16 cellular contexts compared by ENCODE assay signal in genomic region chr4:102536768-102537167, GRCh38. TPM values are rescaled to one million over a fixed set of nuclear protein-coding genes. Genes with fewer than 3 reads are reported as not detected.
DNase-seq lines count a peak whose midpoint lies in the region; ATAC-seq, FAIRE-seq and TF ChIP-seq lines count a peak whose summit lies in the region.
"Had no signal": no experiment of that assay in that cellular context is flagged by ENCODE, and none has a peak within 500 bp of the region (broad histone marks: within the 10 kb centered on the region; RNA-seq: fewer than 3 reads in every experiment).

No MANE protein-coding gene starts in this region.

- no peak for ATAC-seq in activated CD8-positive, alpha-beta T cell treated with anti-CD3 and anti-CD28 coated beads for 36 hours
- ATAC-seq in activated CD8-positive, alpha-beta T cell treated with anti-CD3 and anti-CD28 coated beads, Interleukin-2, amount 10 ng/mL, durations not matched to agents 7 days and 5 days: no peak
- ATAC-seq in RWPE2 (ENCODE audit: low read depth) (no peak), pancreas (no peak)

- peaks cover 64% of the 10 kb centered on the region for H3K4me1 Mint-ChIP-seq in activated CD8-positive, alpha-beta T cell treated with anti-CD3 and anti-CD28 coated beads for 36 hours (ENCODE audit: low read depth)
- H3K4me1 Mint-ChIP-seq in activated CD8-positive, alpha-beta T cell treated with anti-CD3 and anti-CD28 coated beads, Interleukin-2, amount 10 ng/mL, durations not matched to agents 7 days and 5 days (ENCODE audit: low read depth): peaks cover 65% of the 10 kb centered on the region
- H3K4me1 Mint-ChIP-seq in osteocyte (ENCODE audit: unreplicated experiment): peaks cover 25% of the 10 kb centered on the region
- H3K4me1 Mint-ChIP-seq in activated CD4-positive, alpha-beta T cell treated with anti-CD3 and anti-CD28 coated beads, Interleukin-2, amount 10 ng/mL, durations not matched to agents 7 days and 5 days: peaks cover 58% of the 10 kb centered on the region

- H3K27me3 ChIP-seq in RWPE2 (ENCODE audit: insufficient read depth, poor library complexity, severe bottlenecking) (no peaks in the 10 kb centered on the region), pancreas (no peaks in the 10 kb centered on the region)
- H3K27me3 ChIP-seq: BLaER1 treated with 17β-estradiol and CSF1 and Interleukin-3, amounts not matched to agents 10 nM and 100 nM had no signal

- no peak for DNase-seq in activated CD8-positive, alpha-beta T cell treated with anti-CD3 and anti-CD28 coated beads for 36 hours
- DNase-seq in activated CD8-positive, alpha-beta T cell treated with anti-CD3 and anti-CD28 coated beads, Interleukin-2, amount 10 ng/mL, durations not matched to agents 7 days and 5 days: no peak
- DNase-seq in RWPE2 (ENCODE audit: low spot score): no peak
- no peak for DNase-seq in osteocyte (ENCODE audit: extremely low spot score, unreplicated experiment)
- no peak for DNase-seq in activated CD4-positive, alpha-beta T cell treated with anti-CD3 and anti-CD28 coated beads, Interleukin-2, amount 10 ng/mL, durations not matched to agents 7 days and 5 days
- no peak for DNase-seq in pancreas
- no peak for DNase-seq in stimulated activated CD4-positive, alpha-beta T cell treated with anti-CD3 and anti-CD28 coated beads, Interleukin-2, amount 100 ng/mL, for 24 hours
- DNase-seq: CD8-positive, alpha-beta memory T cell; NCI-H2029 treated with DMSO at 0.1 percent for 48 hours; NCI-H510A; NCI-H774 had no signal

- no peak overlapping the region for H3K4me3 Mint-ChIP-seq in activated CD8-positive, alpha-beta T cell treated with anti-CD3 and anti-CD28 coated beads for 36 hours
- H3K4me3 Mint-ChIP-seq in activated CD8-positive, alpha-beta T cell treated with anti-CD3 and anti-CD28 coated beads, Interleukin-2, amount 10 ng/mL, durations not matched to agents 7 days and 5 days: no peak overlapping the region
- no peak overlapping the region for H3K4me3 Mint-ChIP-seq in osteocyte (ENCODE audit: unreplicated experiment)
- no peak overlapping the region for H3K4me3 Mint-ChIP-seq in activated CD4-positive, alpha-beta T cell treated with anti-CD3 and anti-CD28 coated beads, Interleukin-2, amount 10 ng/mL, durations not matched to agents 7 days and 5 days
- H3K4me3 Mint-ChIP-seq: CD8-positive, alpha-beta memory T cell had no signal

- H3K27me3 Mint-ChIP-seq in activated CD8-positive, alpha-beta T cell treated with anti-CD3 and anti-CD28 coated beads for 36 hours: no peaks in the 10 kb centered on the region
- H3K27me3 Mint-ChIP-seq in activated CD8-positive, alpha-beta T cell treated with anti-CD3 and anti-CD28 coated beads, Interleukin-2, amount 10 ng/mL, durations not matched to agents 7 days and 5 days (ENCODE audit: low read depth): no peaks in the 10 kb centered on the region
- H3K27me3 Mint-ChIP-seq in osteocyte (ENCODE audit: unreplicated experiment): no peaks in the 10 kb centered on the region
- H3K27me3 Mint-ChIP-seq in activated CD4-positive, alpha-beta T cell treated with anti-CD3 and anti-CD28 coated beads, Interleukin-2, amount 10 ng/mL, durations not matched to agents 7 days and 5 days: no peaks in the 10 kb centered on the region
- H3K27me3 Mint-ChIP-seq: CD8-positive, alpha-beta memory T cell had no signal

- H3K4me1 ChIP-seq in RWPE2 (ENCODE audit: insufficient read depth, poor library complexity, severe bottlenecking) (peaks cover 28% of the 10 kb centered on the region), pancreas (no peaks in the 10 kb centered on the region)
- H3K4me1 ChIP-seq: HAP-1 had no signal

- H3K9me3 Mint-ChIP-seq in activated CD8-positive, alpha-beta T cell treated with anti-CD3 and anti-CD28 coated beads for 36 hours: no peaks in the 10 kb centered on the region
- H3K9me3 Mint-ChIP-seq in activated CD8-positive, alpha-beta T cell treated with anti-CD3 and anti-CD28 coated beads, Interleukin-2, amount 10 ng/mL, durations not matched to agents 7 days and 5 days (ENCODE audit: insufficient read depth): no peaks in the 10 kb centered on the region
- no peaks in the 10 kb centered on the region for H3K9me3 Mint-ChIP-seq in osteocyte (ENCODE audit: unreplicated experiment)
- H3K9me3 Mint-ChIP-seq in activated CD4-positive, alpha-beta T cell treated with anti-CD3 and anti-CD28 coated beads, Interleukin-2, amount 10 ng/mL, durations not matched to agents 7 days and 5 days: no peaks in the 10 kb centered on the region
- H3K9me3 Mint-ChIP-seq: CD8-positive, alpha-beta memory T cell had no signal

- H3K36me3 Mint-ChIP-seq in activated CD8-positive, alpha-beta T cell treated with anti-CD3 and anti-CD28 coated beads for 36 hours (ENCODE audit: low read depth): peaks cover 51% of the 10 kb centered on the region
- peaks cover 55% of the 10 kb centered on the region for H3K36me3 Mint-ChIP-seq in activated CD8-positive, alpha-beta T cell treated with anti-CD3 and anti-CD28 coated beads, Interleukin-2, amount 10 ng/mL, durations not matched to agents 7 days and 5 days (ENCODE audit: low read depth)
- peaks cover 20% of the 10 kb centered on the region for H3K36me3 Mint-ChIP-seq in osteocyte (ENCODE audit: unreplicated experiment)
- H3K36me3 Mint-ChIP-seq in activated CD4-positive, alpha-beta T cell treated with anti-CD3 and anti-CD28 coated beads, Interleukin-2, amount 10 ng/mL, durations not matched to agents 7 days and 5 days (ENCODE audit: low read depth): peaks cover 62% of the 10 kb centered on the region

- H3K4me3 ChIP-seq in RWPE2 (ENCODE audit: severe bottlenecking) (no peak overlapping the region), pancreas (no peak overlapping the region)
- H3K4me3 ChIP-seq: BLaER1 treated with 17β-estradiol and CSF1 and Interleukin-3, amounts not matched to agents 10 nM and 100 nM; HAP-1 had no signal

- peaks cover 16% of the 10 kb centered on the region for H3K36me3 ChIP-seq in RWPE2 (ENCODE audit: low read depth)
- H3K36me3 ChIP-seq in pancreas: no peaks in the 10 kb centered on the region
- H3K36me3 ChIP-seq: HAP-1 had no signal

- no peaks in the 10 kb centered on the region for H3K9me3 ChIP-seq in RWPE2 (ENCODE audit: severe bottlenecking)
- H3K9me3 ChIP-seq in pancreas: no peaks in the 10 kb centered on the region
- H3K9me3 ChIP-seq: BLaER1 treated with 17β-estradiol and CSF1 and Interleukin-3, amounts not matched to agents 10 nM and 100 nM; HAP-1 had no signal

- WGBS in pancreas, 2 donors: 91 to 95% methylated on average over 3 of the region's 3 CpGs

- no peak for TF ChIP-seq CTCF in activated CD8-positive, alpha-beta T cell treated with anti-CD3 and anti-CD28 coated beads for 36 hours (IDR thresholded peaks at IDR 0.05)
- TF ChIP-seq CTCF in RWPE2 (IDR thresholded peaks at IDR 0.05; ENCODE audit: poor library complexity, severe bottlenecking): no peak
- no peak for TF ChIP-seq CTCF in osteocyte (IDR thresholded peaks at IDR 0.05)
- TF ChIP-seq CTCF in pancreas (IDR thresholded peaks at IDR 0.05): no peak

- FAIRE-seq in colon (lab: Jason Lieb, UNC) (peak; percentile 45), pancreas (lab: Jason Lieb, UNC) (no peak)

- peak overlapping the region; percentile 37 for H3K27ac ChIP-seq in RWPE2 (ENCODE audit: poor library complexity, severe bottlenecking)
- no peak overlapping the region for H3K27ac ChIP-seq in pancreas
- H3K27ac ChIP-seq: 22Rv1; BLaER1 treated with 17β-estradiol and CSF1 and Interleukin-3, amounts not matched to agents 10 nM and 100 nM; RWPE1 had no signal

- CTCF ChIA-PET in activated CD8-positive, alpha-beta T cell treated with anti-CD3 and anti-CD28 coated beads for 36 hours (lab: Charles Lee): interaction anchor here (0.8 to 3.4 kb wide), 8 partner anchors 9 to 42 kb away, joined by 3 to 9 read pairs (median 4); no protein-coding TSS in a partner anchor
- CTCF ChIA-PET in activated CD8-positive, alpha-beta T cell treated with anti-CD3 and anti-CD28 coated beads, Interleukin-2, amount 10 ng/mL, durations not matched to agents 7 days and 5 days (lab: Charles Lee): interaction anchor here (1.1 to 1.5 kb wide), 4 partner anchors 9 to 87 kb away, joined by 3 to 11 read pairs (median 3); no protein-coding TSS in a partner anchor
- CTCF ChIA-PET in activated CD4-positive, alpha-beta T cell treated with anti-CD3 and anti-CD28 coated beads, Interleukin-2, amount 10 ng/mL, durations not matched to agents 7 days and 5 days (lab: Charles Lee): interaction anchor here (0.6 to 0.8 kb wide), 2 partner anchors 29 to 1832 kb away, joined by 3 to 4 read pairs; no protein-coding TSS in a partner anchor

- intact Hi-C loops in activated CD8-positive, alpha-beta T cell treated with anti-CD3 and anti-CD28 coated beads for 36 hours (cut with micrococcal nuclease): loop anchor here (5.0 kb wide), 1 partner anchor 34 kb away; the partner anchor contains the start of gene NFKB1
- intact Hi-C loops in pancreas (cut with DNase I): no loop called here

- H3K27ac Mint-ChIP-seq in activated CD8-positive, alpha-beta T cell treated with anti-CD3 and anti-CD28 coated beads for 36 hours: peak overlapping the region; percentile 68
- H3K27ac Mint-ChIP-seq in activated CD8-positive, alpha-beta T cell treated with anti-CD3 and anti-CD28 coated beads, Interleukin-2, amount 10 ng/mL, durations not matched to agents 7 days and 5 days: no peak overlapping the region
- peak overlapping the region; percentile 27 for H3K27ac Mint-ChIP-seq in osteocyte (ENCODE audit: unreplicated experiment)
- H3K27ac Mint-ChIP-seq in activated CD4-positive, alpha-beta T cell treated with anti-CD3 and anti-CD28 coated beads, Interleukin-2, amount 10 ng/mL, durations not matched to agents 7 days and 5 days: no peak overlapping the region

- POLR2A ChIA-PET in activated CD8-positive, alpha-beta T cell treated with anti-CD3 and anti-CD28 coated beads for 36 hours (lab: Charles Lee): interaction anchor here (1.4 to 2.9 kb wide), 3 partner anchors 10 to 49 kb away, joined by 5 to 10 read pairs (median 6); no protein-coding TSS in a partner anchor
- POLR2A ChIA-PET in activated CD8-positive, alpha-beta T cell treated with anti-CD3 and anti-CD28 coated beads, Interleukin-2, amount 10 ng/mL, durations not matched to agents 7 days and 5 days (lab: Charles Lee): interaction anchor here (1.1 kb wide), 1 partner anchor 13 kb away, joined by 5 read pairs; no protein-coding TSS in a partner anchor
- POLR2A ChIA-PET in activated CD4-positive, alpha-beta T cell treated with anti-CD3 and anti-CD28 coated beads, Interleukin-2, amount 10 ng/mL, durations not matched to agents 7 days and 5 days (lab: Charles Lee): no interaction called here

RNA-seq across cellular contexts. Expression of gene NFKB1, which starts 35.6 kb away (rescaled TPM):
- total RNA-seq in activated CD8-positive, alpha-beta T cell treated with anti-CD3 and anti-CD28 coated beads for 36 hours: 100 to 1,000 TPM; 224 to 230 TPM
- 100 to 1,000 TPM; 150 to 162 TPM for total RNA-seq in activated CD8-positive, alpha-beta T cell treated with anti-CD3 and anti-CD28 coated beads, Interleukin-2, amount 10 ng/mL, durations not matched to agents 7 days and 5 days
- 27.9 and 28.8 TPM in 2 replicates for total RNA-seq in osteocyte
- total RNA-seq in activated CD4-positive, alpha-beta T cell treated with anti-CD3 and anti-CD28 coated beads, Interleukin-2, amount 10 ng/mL, durations not matched to agents 7 days and 5 days: 100 to 1,000 TPM; 135 to 142 TPM
- 10 to 100 TPM; 11.5 to 33.5 (median 16.3) TPM for total RNA-seq in pancreas
- polyA plus RNA-seq in pancreas: 10 to 100 TPM in 1 of 2 donors, 1 to 10 TPM in 1; 7.0 to 10.8 TPM

Comparison
In these comparisons a context has a peak if more than half of its experiments do, and no peak if none do; other contexts are left out.
1. H3K27ac Mint-ChIP-seq: peak in activated CD8-positive, alpha-beta T cell treated with anti-CD3 and anti-CD28 coated beads for 36 hours (single experiment) and osteocyte (single experiment); none in activated CD8-positive, alpha-beta T cell treated with anti-CD3 and anti-CD28 coated beads, Interleukin-2, amount 10 ng/mL, durations not matched to agents 7 days and 5 days (single experiment) and activated CD4-positive, alpha-beta T cell treated with anti-CD3 and anti-CD28 coated beads, Interleukin-2, amount 10 ng/mL, durations not matched to agents 7 days and 5 days (single experiment).